In genomic region chr2:41709702-41710599, GRCh38 we compare ENCODE assay signal across 17 cellular contexts.
DNase-seq lines count a peak whose midpoint lies in the region; ATAC-seq, FAIRE-seq and TF ChIP-seq lines count a peak whose summit lies in the region.
"Had no signal": no experiment of that assay in that cellular context is flagged by ENCODE, and none has a peak within 500 bp of the region (broad histone marks: within the 10 kb centered on the region; RNA-seq: fewer than 3 reads in every experiment).

No MANE protein-coding gene starts in this region.

- ATAC-seq in HG02870 (IDR thresholded peaks at IDR 0.05; ENCODE audit: unreplicated experiment) (peak; percentile 34), Right ventricle myocardium inferior (no peak)
- peak; percentile 75 for ATAC-seq in stimulated activated naive CD8-positive, alpha-beta T cell treated with anti-CD3 and anti-CD28 coated beads, Interleukin-15, Interleukin-2, amounts not matched to agents 100 U/mL and 50 U/mL, for 24 hours
- ATAC-seq: Panc1 had no signal

- no peaks in the 10 kb centered on the region for H3K9me3 Mint-ChIP-seq in MCF 10A (ENCODE audit: unreplicated experiment)
- H3K9me3 Mint-ChIP-seq: endodermal cell; T-helper 1 cell treated with Interleukin-12 subunit alpha and Interleukin-12 subunit beta and Interleukin-4 antibody, amounts not matched to agents 30 μg/mL and 1 μg/mL, for 36 hours had no signal

- DNase-seq in MCF 10A (ENCODE audit: unreplicated experiment), result peak; percentile 80
- DNase-seq in breast epithelium (ENCODE audit: low spot score in 2 of 2), result no peak
- no peak for DNase-seq in stimulated activated naive CD8-positive, alpha-beta T cell treated with anti-CD3 and anti-CD28 coated beads, Interleukin-15, Interleukin-2, amounts not matched to agents 100 U/mL and 50 U/mL, for 24 hours
- no peak for DNase-seq in Right ventricle myocardium inferior (ENCODE audit: missing footprints)
- no peak for DNase-seq in BE2C
- DNase-seq in putamen (ENCODE audit: low spot score), result no peak
- DNase-seq: activated effector memory CD4-positive, alpha-beta T cell treated with anti-CD3 and anti-CD28 coated beads, Interleukin-2, amount 50 U/mL, for 16 hours; DMS79; endodermal cell; kidney; MM.1S; NCI-H2227 treated with DMSO at 0.1 percent for 48 hours had no signal

- H3K27ac ChIP-seq in breast epithelium, result no peak overlapping the region

- H3K4me3 Mint-ChIP-seq in MCF 10A (ENCODE audit: unreplicated experiment), result peak overlapping the region; percentile 64
- H3K4me3 Mint-ChIP-seq: endodermal cell; T-helper 1 cell treated with Interleukin-12 subunit alpha and Interleukin-12 subunit beta and Interleukin-4 antibody, amounts not matched to agents 30 μg/mL and 1 μg/mL, for 36 hours had no signal

- TF ChIP-seq CTCF in MCF 10A (IDR thresholded peaks at IDR 0.05; ENCODE audit: unreplicated experiment) (no peak), breast epithelium (IDR thresholded peaks at IDR 0.05) (no peak), BE2C (IDR thresholded peaks at IDR 0.05; ENCODE audit: low read depth, low read length) (no peak)

- H3K4me3 ChIP-seq in breast epithelium (no peak overlapping the region), BE2C (ENCODE audit: low read depth, low read length) (no peak overlapping the region)

- no peaks in the 10 kb centered on the region for H3K36me3 ChIP-seq in breast epithelium
- H3K36me3 ChIP-seq in BE2C, result no peaks in the 10 kb centered on the region

- FAIRE-seq in TTC549 (lab: Jason Lieb, UNC), result peak; percentile 81
- FAIRE-seq: kidney had no signal

- H3K27me3 ChIP-seq in breast epithelium (no peaks in the 10 kb centered on the region), BE2C (no peaks in the 10 kb centered on the region)

- no peaks in the 10 kb centered on the region for H3K4me1 ChIP-seq in breast epithelium
- H3K4me1 ChIP-seq in BE2C, result no peaks in the 10 kb centered on the region; the same call in 1 of the 2 replicates

- H3K36me3 Mint-ChIP-seq in MCF 10A (ENCODE audit: insufficient read depth, unreplicated experiment), result no peaks in the 10 kb centered on the region

- peak overlapping the region; percentile 76 for H3K27ac Mint-ChIP-seq in MCF 10A (ENCODE audit: low read depth, unreplicated experiment)
- H3K27ac Mint-ChIP-seq: endodermal cell; progenitor cell of endocrine pancreas; T-helper 1 cell treated with Interleukin-12 subunit alpha and Interleukin-12 subunit beta and Interleukin-4 antibody, amounts not matched to agents 30 μg/mL and 1 μg/mL, for 36 hours had no signal

- no peaks in the 10 kb centered on the region for H3K27me3 Mint-ChIP-seq in MCF 10A (ENCODE audit: insufficient read depth, unreplicated experiment)

- H3K9me3 ChIP-seq in breast epithelium, result no peaks in the 10 kb centered on the region
- no peaks in the 10 kb centered on the region for H3K9me3 ChIP-seq in BE2C

- BruUV-seq in MCF 10A (replicated peaks; lab: Mats Ljungman, UMichigan), result no TSS peak

- CTCF ChIA-PET in MCF 10A (lab: Yijun Ruan, JAX), result interaction anchor here (0.6 to 3.2 kb wide), 4 partner anchors 11 to 836 kb away, joined by 3 to 12 read pairs (median 4); no protein-coding TSS in a partner anchor

- TF ChIP-seq POLR2A in breast epithelium (IDR thresholded peaks at IDR 0.05), result no peak

- POLR2A ChIA-PET in MCF 10A (lab: Yijun Ruan, JAX), result interaction anchor here (0.8 to 3.3 kb wide), 7 partner anchors 8 to 295 kb away, joined by 3 to 28 read pairs (median 3); no protein-coding TSS in a partner anchor

- intact Hi-C loops in MCF 10A (cut with micrococcal nuclease) (no loop called here), breast epithelium (cut with DNase I; ENCODE audit: low total_unique reads) (no loop called here), Right ventricle myocardium inferior (cut with DNase I) (no loop called here)

- H3K4me1 Mint-ChIP-seq in MCF 10A (ENCODE audit: insufficient read depth, unreplicated experiment), result peaks cover 18% of the 10 kb centered on the region
